ENCODE assay signal across 8 cellular contexts in genomic region chrX:102835504-102836146, GRCh38.
A peak's percentile ranks its signal among the peaks of the same experiment; 100 is the strongest.
DNase-seq lines count a peak whose midpoint lies in the region; ATAC-seq and TF ChIP-seq lines count a peak whose summit lies in the region.

No MANE protein-coding gene starts in this region.

- H3K4me1 ChIP-seq in esophagus muscularis mucosa (no peaks in the 10 kb centered on the region), thyroid gland (no peaks in the 10 kb centered on the region)

- WGBS in esophagus muscularis mucosa, result 51% methylated on average over 5 of the region's 5 CpGs
- WGBS in thyroid gland, 2 donors, result 80 to 83% methylated on average over 5 of the region's 5 CpGs

- TF ChIP-seq CTCF in GM12874 (IDR thresholded peaks at IDR 0.05; ENCODE audit: insufficient read depth, low read depth, low read length) (peak; percentile 34; the same call in 1 of the 2 replicates), esophagus muscularis mucosa (IDR thresholded peaks at IDR 0.05) (peak; percentile 16 to 37 (median 27)), thyroid gland (IDR thresholded peaks at IDR 0.05) (peak in 3 of 6 experiments; percentile 30 to 51 (median 37))

- TF ChIP-seq POLR2A in esophagus muscularis mucosa (IDR thresholded peaks at IDR 0.05; ENCODE audit: low read depth), result no peak
- TF ChIP-seq POLR2A in thyroid gland (IDR thresholded peaks at IDR 0.05), result no peak

- H3K36me3 ChIP-seq in esophagus muscularis mucosa (no peaks in the 10 kb centered on the region), thyroid gland (no peaks in the 10 kb centered on the region)

- H3K4me3 ChIP-seq in esophagus muscularis mucosa (no peak overlapping the region), thyroid gland (replicated peaks in 1 of 3) (no peak overlapping the region)

- H3K9me3 ChIP-seq in esophagus muscularis mucosa (no peaks in the 10 kb centered on the region), thyroid gland (no peaks in the 10 kb centered on the region)

- DNase-seq in Ammon's horn (ENCODE audit: low spot score), result peak; percentile 10
- DNase-seq in OCI-M1 (lab: John Stamatoyannopoulos, UW), result peak; percentile 28
- no peak for DNase-seq in esophagus muscularis mucosa (ENCODE audit: extremely low spot score)
- peak; percentile 26 to 30 for DNase-seq in thyroid gland
- DNase-seq in islet precursor cell, result no peak
- no peak for DNase-seq in SK-N-DZ (ENCODE audit: low spot score)

- no peak for ATAC-seq in HG03280 (IDR thresholded peaks at IDR 0.05; ENCODE audit: unreplicated experiment)

- intact Hi-C loops in esophagus muscularis mucosa (cut with DNase I) (no loop called here), thyroid gland (cut with DNase I) (no loop called here)

- H3K27me3 ChIP-seq in esophagus muscularis mucosa (no peaks in the 10 kb centered on the region), thyroid gland (no peaks in the 10 kb centered on the region)

- TF ChIP-seq EP300 in esophagus muscularis mucosa (IDR thresholded peaks at IDR 0.05), result no peak

- no peak overlapping the region for H3K27ac ChIP-seq in esophagus muscularis mucosa (replicated peaks in 1 of 4)
- no peak overlapping the region for H3K27ac ChIP-seq in thyroid gland

Comparison
In these comparisons a context has a peak if more than half of its experiments do, and no peak if none do; other contexts are left out.
1. DNase-seq: peak in Ammon's horn (single experiment), OCI-M1 (single experiment) and thyroid gland (2 of 2); none in esophagus muscularis mucosa (single experiment), islet precursor cell (single experiment) and SK-N-DZ (single experiment).